Comparison of ENCODE assay signal across 23 cellular contexts in genomic region chr2:134454931-134455330, GRCh38.
A peak's percentile ranks its signal among the peaks of the same experiment; 100 is the strongest.
DNase-seq lines count a peak whose midpoint lies in the region; ATAC-seq, FAIRE-seq and TF ChIP-seq lines count a peak whose summit lies in the region.
"Had no signal": no experiment of that assay in that cellular context is flagged by ENCODE, and none has a peak within 500 bp of the region (broad histone marks: within the 10 kb centered on the region; RNA-seq: fewer than 3 reads in every experiment).

No MANE protein-coding gene starts in this region.

- no peaks in the 10 kb centered on the region for H3K27me3 ChIP-seq in BLaER1 treated with 17β-estradiol and CSF1 and Interleukin-3, amounts not matched to agents 10 nM and 100 nM
- H3K27me3 ChIP-seq in HepG2 (ENCODE audit: control insufficient read depth in 1 of 2, insufficient read depth in 2 of 2, low read length in 2 of 2), result no peaks in the 10 kb centered on the region
- no peaks in the 10 kb centered on the region for H3K27me3 ChIP-seq in stomach

- in situ Hi-C loops in HepG2 (cut with HindIII; ENCODE audit: extremely low pct_ligation_motif_present, low pct_unique_long_range_greater_than_20kb), result loop anchor here (10.0 kb wide), 2 partner anchors 330 to 570 kb away; no protein-coding TSS in a partner anchor

- H3K27ac ChIP-seq in BLaER1 treated with 17β-estradiol and CSF1 and Interleukin-3, amounts not matched to agents 10 nM and 100 nM, result peak overlapping the region in 3 of 11 experiments; percentile 2 to 22 (median 10); a peak in 1 of 22 replicates
- H3K27ac ChIP-seq in HepG2 (ENCODE audit: extremely low read length, insufficient read depth, low read length), result no peak overlapping the region
- no peak overlapping the region for H3K27ac ChIP-seq in stomach
- H3K27ac ChIP-seq: GM23248, KMS-11, SK-N-MC had no signal

- H3K4me3 ChIP-seq in BLaER1 treated with 17β-estradiol and CSF1 and Interleukin-3, amounts not matched to agents 10 nM and 100 nM, result no peak overlapping the region
- no peak overlapping the region for H3K4me3 ChIP-seq in HepG2 (replicated peaks in 1 of 3; ENCODE audit: insufficient read depth in 1 of 3, low read depth in 2 of 3, low read length in 3 of 3)
- no peak overlapping the region for H3K4me3 ChIP-seq in stomach
- H3K4me3 ChIP-seq: GM23248, SK-N-MC had no signal

- intact Hi-C loops in HepG2 (cut with micrococcal nuclease; ENCODE audit: unreplicated experiment) (no loop called here), stomach (cut with DNase I; ENCODE audit: low total_unique reads) (loop anchor here (10.0 kb wide), 1 partner anchor 340 kb away; no protein-coding TSS in a partner anchor)

- peak overlapping the region in 7 of 11 experiments; percentile 16 to 60 (median 35); a peak in 12 of 22 replicates for H3K4me2 ChIP-seq in BLaER1 treated with 17β-estradiol and CSF1 and Interleukin-3, amounts not matched to agents 10 nM and 100 nM
- no peak overlapping the region for H3K4me2 ChIP-seq in HepG2 (ENCODE audit: low read depth, low read length)
- H3K4me2 ChIP-seq: KMS-11 had no signal

- CTCF ChIA-PET in HepG2 (lab: Yijun Ruan, JAX; ENCODE audit: low intra/inter-chr PET ratio, low total read pairs), result no interaction called here

- no peak for ATAC-seq in HepG2
- ATAC-seq in HG03442 (IDR thresholded peaks at IDR 0.05; ENCODE audit: unreplicated experiment), result no peak

- H2AFZ ChIP-seq in HepG2 (ENCODE audit: low read length), result no peak overlapping the region
- H2AFZ ChIP-seq: GM23248 had no signal

- TF ChIP-seq EP300 in HepG2 (IDR thresholded peaks at IDR 0.05; ENCODE audit: low read depth in 2 of 2, low read length in 2 of 2) (no peak), HepG2 (CRISPR knock-in tag; IDR thresholded peaks at IDR 0.05; ENCODE audit: borderline replicate concordance) (no peak), stomach (IDR thresholded peaks at IDR 0.05) (no peak)

- BruUV-seq in HepG2 (replicated peaks; lab: Mats Ljungman, UMichigan), result no TSS peak

- TF ChIP-seq RAD21 in HepG2 (CRISPR knock-in tag; IDR thresholded peaks at IDR 0.05), result no peak

- H3K79me2 ChIP-seq in HepG2 (ENCODE audit: insufficient read depth, low read length), result no peaks in the 10 kb centered on the region

- H3K9ac ChIP-seq in BLaER1 treated with 17β-estradiol and CSF1 and Interleukin-3, amounts not matched to agents 10 nM and 100 nM, result no peak overlapping the region
- H3K9ac ChIP-seq in HepG2 (ENCODE audit: insufficient read depth, low read depth, low read length), result no peak overlapping the region
- H3K9ac ChIP-seq: GM23248, KMS-11 had no signal

- no peaks in the 10 kb centered on the region for H3K9me3 ChIP-seq in BLaER1 treated with 17β-estradiol and CSF1 and Interleukin-3, amounts not matched to agents 10 nM and 100 nM (replicated peaks in 1 of 11)
- H3K9me3 ChIP-seq in HepG2 (ENCODE audit: low read length) (no peaks in the 10 kb centered on the region), stomach (no peaks in the 10 kb centered on the region)
- H3K9me3 ChIP-seq: Caco-2 had no signal

- POLR2A ChIA-PET in HepG2 (lab: Yijun Ruan, JAX), result no interaction called here

- FAIRE-seq in HepG2 (lab: Jason Lieb, UNC), result no peak
- FAIRE-seq: RCC 7860 had no signal

- peak; percentile 67 to 85 for DNase-seq in NCI-H526 (lab: John Stamatoyannopoulos, UW)
- DNase-seq in HepG2 (ENCODE audit: low spot score), result no peak
- DNase-seq in stomach, result peak; percentile 23
- DNase-seq in activated naive CD4-positive, alpha-beta T cell treated with anti-CD3 and anti-CD28 coated beads, Interleukin-2, amount 50 U/mL, for 16 hours, result no peak
- no peak for DNase-seq in kidney glomerular epithelial cell (lab: John Stamatoyannopoulos, UW)
- DNase-seq: CD4-positive, alpha-beta memory T cell; DMS 273 treated with DMSO at 0.1 percent for 48 hours; DMS79 treated with DMSO at 0.1 percent for 48 hours; GM23248; H9; HFFc6; IMR-90; NCI-H1105 treated with DMSO at 0.1 percent for 48 hours; NCI-H2029 treated with DMSO at 0.1 percent for 48 hours; NCI-H345; NCI-H524; SHP77 treated with DMSO at 0.1 percent for 48 hours had no signal

- WGBS in HepG2 (ENCODE audit: low lambda C conversion rate), result 96% methylated on average over 6 of the region's 6 CpGs
- 78 to 86% (median 82%) methylated on average over 5 to 6 of the region's 6 CpGs for WGBS in stomach, 5 donors

- TF ChIP-seq POLR2A in HepG2 (IDR thresholded peaks at IDR 0.05; ENCODE audit: insufficient read depth in 1 of 2, low read depth in 2 of 2, low read length in 2 of 2), result no peak; a peak in 1 of 4 replicates
- TF ChIP-seq POLR2A in stomach (IDR thresholded peaks at IDR 0.05), result no peak

- peaks cover 0 to 29% (median 8%) of the 10 kb centered on the region in 11 experiments; a peak in 9 of 22 replicates for H4K20me1 ChIP-seq in BLaER1 treated with 17β-estradiol and CSF1 and Interleukin-3, amounts not matched to agents 10 nM and 100 nM
- no peaks in the 10 kb centered on the region; the same call in 1 of the 2 replicates for H4K20me1 ChIP-seq in HepG2 (ENCODE audit: insufficient read depth, low read length)

- H3K36me3 ChIP-seq in BLaER1 treated with 17β-estradiol and CSF1 and Interleukin-3, amounts not matched to agents 10 nM and 100 nM, result peaks cover 32 to 55% (median 46%) of the 10 kb centered on the region in 11 experiments
- H3K36me3 ChIP-seq in HepG2 (replicated peaks in 1 of 2; ENCODE audit: control insufficient read depth in 1 of 2, insufficient read depth in 2 of 2, low read length in 2 of 2) (peaks cover 12 to 26% of the 10 kb centered on the region in 2 experiments), stomach (peaks cover 0 to 32% (median 22%) of the 10 kb centered on the region in 4 donors)

- TF ChIP-seq CTCF in HepG2 (CRISPR knock-in tag; IDR thresholded peaks at IDR 0.05), result no peak
- TF ChIP-seq CTCF in stomach (IDR thresholded peaks at IDR 0.05), result no peak

- peaks cover 0 to 34% (median 26%) of the 10 kb centered on the region in 10 experiments; a peak in 15 of 20 replicates for H3K4me1 ChIP-seq in BLaER1 treated with 17β-estradiol and CSF1 and Interleukin-3, amounts not matched to agents 10 nM and 100 nM
- H3K4me1 ChIP-seq in HepG2 (ENCODE audit: insufficient read depth, low read length), result peaks cover 54% of the 10 kb centered on the region
- H3K4me1 ChIP-seq in stomach, result peaks cover 4 to 11% (median 9%) of the 10 kb centered on the region in 4 donors

TF ChIP-seq in HepG2, 621 proteins besides CTCF, POLR2A, EP300 and RAD21:
- TF ChIP-seq ZNF33B (CRISPR knock-in tag; IDR thresholded peaks at IDR 0.05) (no peak), RBM22 (optimal IDR thresholded peaks at IDR 0.05; ENCODE audit: low read length) (peak; percentile 75)
TF ChIP-seq in HepG2: peak in this region for 1.

Comparison
In these comparisons a context has a peak if more than half of its experiments do, and no peak if none do; other contexts are left out.
1. DNase-seq: peak in NCI-H526 (2 of 2) and stomach (single experiment); none in HepG2 (single experiment), activated naive CD4-positive, alpha-beta T cell treated with anti-CD3 and anti-CD28 coated beads, Interleukin-2, amount 50 U/mL, for 16 hours (single experiment) and kidney glomerular epithelial cell (single experiment).